Comparison of ENCODE assay signal across 8 cellular contexts in genomic region chr21:39314155-39315027, GRCh38. TPM values are rescaled to one million over a fixed set of nuclear protein-coding genes. Genes with fewer than 3 reads are reported as not detected.
DNase-seq lines count a peak whose midpoint lies in the region; ATAC-seq and TF ChIP-seq lines count a peak whose summit lies in the region.

No MANE protein-coding gene starts in this region.

- peak overlapping the region; percentile 95 for H3K27ac ChIP-seq in layer of hippocampus (ENCODE audit: low read depth, low read length)

- H3K4me1 Mint-ChIP-seq in chondrocyte (ENCODE audit: low read depth) = peaks cover 25% of the 10 kb centered on the region

- peak; percentile 44 for TF ChIP-seq CTCF in chondrocyte (IDR thresholded peaks at IDR 0.05)

- H3K27ac Mint-ChIP-seq in chondrocyte (ENCODE audit: unreplicated experiment) = peak overlapping the region; percentile 93

- H3K36me3 Mint-ChIP-seq in chondrocyte (ENCODE audit: low read depth) = peaks cover 4% of the 10 kb centered on the region

- ATAC-seq in GM18498 (IDR thresholded peaks at IDR 0.05; ENCODE audit: unreplicated experiment) (peak; percentile 16), HG02870 (IDR thresholded peaks at IDR 0.05; ENCODE audit: unreplicated experiment) (peak; percentile 32), HG03039 (IDR thresholded peaks at IDR 0.05; ENCODE audit: unreplicated experiment) (no peak)

- no peaks in the 10 kb centered on the region for H3K9me3 Mint-ChIP-seq in chondrocyte (ENCODE audit: low read depth)

- H3K27me3 Mint-ChIP-seq in chondrocyte (ENCODE audit: low read depth) = no peaks in the 10 kb centered on the region

- DNase-seq in NCI-H2107 treated with DMSO at 0.1 percent for 48 hours (lab: John Stamatoyannopoulos, UW; ENCODE audit: unreplicated experiment) (peak; percentile 50), chondrocyte (ENCODE audit: low spot score) (no peak)
- DNase-seq in activated CD4-positive, CD25-positive, alpha-beta regulatory T cell treated with anti-CD3 and anti-CD28 coated beads, Interleukin-2, amount 50 U/mL, for 16 hours (ENCODE audit: low read depth, low spot score) = peak; percentile 3
- DNase-seq in stimulated activated CD4-positive, alpha-beta T cell treated with anti-CD3 and anti-CD28 coated beads, Interleukin-1b, Interleukin-23, amount 100 ng/mL, for 48 hours = peak; percentile 49

- H3K4me3 Mint-ChIP-seq in chondrocyte (ENCODE audit: unreplicated experiment) = peak overlapping the region; percentile 93

- H3K27me3 ChIP-seq in layer of hippocampus (ENCODE audit: control insufficient read depth, insufficient read depth, low read length) = no peaks in the 10 kb centered on the region

RNA-seq across cellular contexts. Expression of gene BRWD1, which starts 1.0 kb away (rescaled TPM):
- 26.5 to 33.0 TPM (median 28.4 TPM) in 3 replicates for total RNA-seq in chondrocyte

RNA-seq across cellular contexts. Expression of gene HMGN1, which starts 34.5 kb away (rescaled TPM):
- total RNA-seq in chondrocyte = 218 to 266 TPM (median 230 TPM) in 3 replicates
